In the genomic region with DNA sequence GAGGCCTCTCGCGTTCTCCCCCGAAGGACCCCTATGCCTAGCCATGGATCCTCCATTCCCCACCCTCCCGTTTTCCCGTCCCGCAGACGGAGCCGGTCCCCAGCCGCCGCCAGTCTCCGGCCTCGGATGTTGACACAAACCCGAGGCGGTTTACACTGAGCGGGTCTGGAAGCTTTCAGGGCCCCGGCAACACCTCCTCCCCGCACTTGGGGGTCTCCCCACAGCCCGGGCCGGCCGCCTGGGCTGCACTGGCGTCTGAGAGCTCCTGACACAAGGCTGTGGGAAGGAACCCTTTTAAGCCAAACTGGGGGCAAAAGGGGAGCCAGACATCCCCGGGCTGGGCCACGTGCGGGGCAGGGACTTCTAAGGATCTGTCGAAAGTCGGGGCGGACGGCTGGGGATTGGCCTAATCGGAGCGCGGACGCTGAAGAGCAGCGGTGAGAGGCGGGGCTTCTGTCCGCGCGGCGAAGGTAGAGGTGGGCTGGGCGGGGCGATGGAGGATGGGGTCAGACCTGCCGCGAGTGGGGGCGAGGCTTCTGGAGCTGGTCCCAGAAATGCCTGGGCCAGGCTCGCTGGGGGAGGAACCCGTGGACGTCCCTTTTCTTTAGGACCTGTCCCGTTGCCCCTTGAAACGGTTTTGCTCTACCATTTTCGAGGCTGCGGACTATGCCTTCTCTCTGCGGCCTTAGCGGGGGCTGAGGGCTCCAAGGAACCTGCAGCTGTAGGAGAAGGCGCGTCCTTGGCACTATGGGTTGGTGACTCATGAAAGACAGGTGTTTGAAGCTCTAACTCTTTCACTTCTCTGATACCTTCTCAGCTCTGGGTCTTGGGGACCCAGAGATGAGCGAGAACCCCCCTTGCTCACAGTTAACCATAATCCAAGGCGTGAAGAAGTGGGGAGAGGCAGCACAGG, we compare ENCODE assay signal across 10 cellular contexts. TPM values are rescaled to one million over a fixed set of nuclear protein-coding genes. Genes with fewer than 3 reads are reported as not detected.
DNase-seq lines count a peak whose midpoint lies in the region; ATAC-seq and TF ChIP-seq lines count a peak whose summit lies in the region.
"Had no signal": no experiment of that assay in that cellular context is flagged by ENCODE, and none has a peak within 500 bp of the region (broad histone marks: within the 10 kb centered on the region; RNA-seq: fewer than 3 reads in every experiment).

No MANE protein-coding gene starts in this region.

- intact Hi-C loops in heart left ventricle (cut with DNase I), result no loop called here
- intact Hi-C loops in left ventricle myocardium superior (cut with micrococcal nuclease), result no loop called here
- intact Hi-C loops in upper lobe of right lung (cut with DNase I), result no loop called here

- peaks cover 32% of the 10 kb centered on the region for H3K27me3 Mint-ChIP-seq in activated naive CD8-positive, alpha-beta T cell treated with anti-CD3 and anti-CD28 coated beads, Interleukin-2, amount 50 U/mL, for 24 hours

- H3K36me3 Mint-ChIP-seq in activated naive CD8-positive, alpha-beta T cell treated with anti-CD3 and anti-CD28 coated beads, Interleukin-2, amount 50 U/mL, for 24 hours (ENCODE audit: low read depth), result no peaks in the 10 kb centered on the region

- H3K36me3 ChIP-seq in heart left ventricle (no peaks in the 10 kb centered on the region), upper lobe of right lung (no peaks in the 10 kb centered on the region)
- H3K36me3 ChIP-seq: tibial nerve had no signal

- H3K9me3 Mint-ChIP-seq in activated naive CD8-positive, alpha-beta T cell treated with anti-CD3 and anti-CD28 coated beads, Interleukin-2, amount 50 U/mL, for 24 hours, result no peaks in the 10 kb centered on the region

- TF ChIP-seq CTCF in heart left ventricle (IDR thresholded peaks at IDR 0.05), result no peak
- no peak for TF ChIP-seq CTCF in upper lobe of right lung (IDR thresholded peaks at IDR 0.05)

- WGBS in heart left ventricle, 4 donors, result 9 to 15% (median 13%) methylated on average over 34 to 56 of the region's 56 CpGs

- H3K27ac Mint-ChIP-seq in activated naive CD8-positive, alpha-beta T cell treated with anti-CD3 and anti-CD28 coated beads, Interleukin-2, amount 50 U/mL, for 24 hours, result no peak overlapping the region

- no peak overlapping the region for H3K27ac ChIP-seq in heart left ventricle
- H3K27ac ChIP-seq in upper lobe of right lung, result no peak overlapping the region
- H3K27ac ChIP-seq: tibial nerve had no signal

- H3K9me3 ChIP-seq in heart left ventricle (no peaks in the 10 kb centered on the region), upper lobe of right lung (no peaks in the 10 kb centered on the region)
- H3K9me3 ChIP-seq: tibial nerve had no signal

- no peak for DNase-seq in heart left ventricle
- DNase-seq in left ventricle myocardium superior, result no peak
- DNase-seq in activated naive CD8-positive, alpha-beta T cell treated with anti-CD3 and anti-CD28 coated beads, Interleukin-2, amount 50 U/mL, for 24 hours, result no peak
- peak; percentile 86 for DNase-seq in mesenteric fat pad (ENCODE audit: low spot score)
- peak; percentile 79 for DNase-seq in upper lobe of right lung
- DNase-seq in superior temporal gyrus (ENCODE audit: extremely low spot score), result no peak
- no peak for DNase-seq in A172 (ENCODE audit: low spot score)

- H3K4me3 Mint-ChIP-seq in activated naive CD8-positive, alpha-beta T cell treated with anti-CD3 and anti-CD28 coated beads, Interleukin-2, amount 50 U/mL, for 24 hours, result peak overlapping the region; percentile 11

- H3K4me3 ChIP-seq in heart left ventricle (peak overlapping the region in 11 of 12 donors; percentile 15 to 57 (median 40)), upper lobe of right lung (peak overlapping the region; percentile 48)

- H3K4me1 ChIP-seq in heart left ventricle (peaks cover 2 to 27% (median 16%) of the 10 kb centered on the region in 12 donors), upper lobe of right lung (peaks cover 11% of the 10 kb centered on the region)

- ATAC-seq in heart left ventricle (no peak), left ventricle myocardium superior (no peak), upper lobe of right lung (peak; percentile 51), HG03108 (IDR thresholded peaks at IDR 0.05; ENCODE audit: unreplicated experiment) (no peak)
- no peak for ATAC-seq in activated naive CD8-positive, alpha-beta T cell treated with anti-CD3 and anti-CD28 coated beads, Interleukin-2, amount 50 U/mL, for 24 hours

- H3K27me3 ChIP-seq in heart left ventricle, result peaks cover 0 to 80% (median 26%) of the 10 kb centered on the region in 9 donors
- peaks cover 42% of the 10 kb centered on the region for H3K27me3 ChIP-seq in upper lobe of right lung

- peaks cover 50% of the 10 kb centered on the region for H3K4me1 Mint-ChIP-seq in activated naive CD8-positive, alpha-beta T cell treated with anti-CD3 and anti-CD28 coated beads, Interleukin-2, amount 50 U/mL, for 24 hours

- no peak for TF ChIP-seq POLR2A in heart left ventricle (IDR thresholded peaks at IDR 0.05)

RNA-seq across cellular contexts. Expression of gene HPCAL4, which starts 1.2 kb away (rescaled TPM):
- total RNA-seq in heart left ventricle (1 to 10 TPM in 1 of 9 donors, under 1 TPM in 8; 0.12 to 1.2 (median 0.39) TPM), left ventricle myocardium superior (2.4 TPM), mesenteric fat pad (not detected), upper lobe of right lung (0.09 TPM)
- under 1 TPM; 0.46 to 0.69 TPM for polyA plus RNA-seq in heart left ventricle
- total RNA-seq in A172 (2014; rRNA removed; shearing (Covaris generic)), result 0.05 TPM in 1 of 2 replicates, not detected in the other
- total RNA-seq: liver, tibial nerve had no signal
- polyA plus RNA-seq: liver had no signal

RNA-seq across cellular contexts. Expression of gene NT5C1A, which starts 20.5 kb away (rescaled TPM):
- 10 to 100 TPM in 8 of 9 donors, 1 to 10 TPM in 1; 3.3 to 46.6 (median 23.8) TPM for total RNA-seq in heart left ventricle
- polyA plus RNA-seq in heart left ventricle, result 1 to 10 TPM; 2.0 to 2.2 TPM
- total RNA-seq in left ventricle myocardium superior, result 39.6 TPM
- total RNA-seq in mesenteric fat pad, result 0.42 TPM
- total RNA-seq in upper lobe of right lung, result 0.49 TPM
- total RNA-seq in A172 (2014; rRNA removed; shearing (Covaris generic)), result not detected in 2 replicates

RNA-seq across cellular contexts. Expression of gene PPIE, which starts 46.3 kb away (rescaled TPM):
- total RNA-seq in heart left ventricle (10 to 100 TPM; 22.2 to 33.3 (median 27.9) TPM), left ventricle myocardium superior (33.7 TPM), mesenteric fat pad (28.2 TPM), upper lobe of right lung (36.5 TPM)
- 10 to 100 TPM; 33.7 to 45.3 TPM for polyA plus RNA-seq in heart left ventricle
- 38.6 and 46.1 TPM in 2 replicates for total RNA-seq in A172 (2014; rRNA removed; shearing (Covaris generic))

RNA-seq across cellular contexts. Expression of gene HEYL, which starts 53.0 kb away (rescaled TPM):
- total RNA-seq in heart left ventricle (10 to 100 TPM in 7 of 9 donors, 1 to 10 TPM in 2; 7.0 to 35.2 (median 18.8) TPM), left ventricle myocardium superior (15.0 TPM), mesenteric fat pad (9.4 TPM), upper lobe of right lung (17.7 TPM)
- 10 to 100 TPM; 10.6 to 23.3 TPM for polyA plus RNA-seq in heart left ventricle
- total RNA-seq in A172 (2014; rRNA removed; shearing (Covaris generic)), result not detected in 2 replicates

Comparison
In these comparisons a context has a peak if more than half of its experiments do, and no peak if none do; other contexts are left out.
1. DNase-seq: peak in mesenteric fat pad (single experiment) and upper lobe of right lung (single experiment); none in heart left ventricle (0 of 5), left ventricle myocardium superior (single experiment), activated naive CD8-positive, alpha-beta T cell treated with anti-CD3 and anti-CD28 coated beads, Interleukin-2, amount 50 U/mL, for 24 hours (single experiment), superior temporal gyrus (single experiment) and A172 (single experiment).